10 cellular contexts compared by ENCODE assay signal in genomic region chr21:39153373-39153772, GRCh38. TPM values are rescaled to one million over a fixed set of nuclear protein-coding genes. Genes with fewer than 3 reads are reported as not detected.
A peak's percentile ranks its signal among the peaks of the same experiment; 100 is the strongest.
DNase-seq lines count a peak whose midpoint lies in the region; ATAC-seq and TF ChIP-seq lines count a peak whose summit lies in the region.
"Had no signal": no experiment of that assay in that cellular context is flagged by ENCODE, and none has a peak within 500 bp of the region (broad histone marks: within the 10 kb centered on the region; RNA-seq: fewer than 3 reads in every experiment).

No MANE protein-coding gene starts in this region.

- H3K4me1 ChIP-seq in OCI-LY1 (ENCODE audit: insufficient read depth, low read length, severe bottlenecking), result no peaks in the 10 kb centered on the region
- H3K4me1 ChIP-seq in esophagus muscularis mucosa, result no peaks in the 10 kb centered on the region
- no peaks in the 10 kb centered on the region for H3K4me1 ChIP-seq in smooth muscle cell (ENCODE audit: low read depth)
- H3K4me1 ChIP-seq: BLaER1 had no signal

- no peaks in the 10 kb centered on the region; the same call in 1 of the 2 replicates for H3K36me3 ChIP-seq in OCI-LY1 (ENCODE audit: insufficient read depth, low read length)
- H3K36me3 ChIP-seq in esophagus muscularis mucosa, result no peaks in the 10 kb centered on the region
- H3K36me3 ChIP-seq in smooth muscle cell (ENCODE audit: low read depth), result no peaks in the 10 kb centered on the region
- H3K36me3 ChIP-seq: BLaER1 had no signal

- H3K9ac ChIP-seq in OCI-LY1 (ENCODE audit: low read length), result no peak overlapping the region
- H3K9ac ChIP-seq in smooth muscle cell (ENCODE audit: low read depth), result no peak overlapping the region
- H3K9ac ChIP-seq: BLaER1 had no signal

- no peaks in the 10 kb centered on the region for H3F3A ChIP-seq in OCI-LY1 (ENCODE audit: insufficient read depth, low read length)
- H3F3A ChIP-seq in smooth muscle cell (ENCODE audit: low read depth), result no peaks in the 10 kb centered on the region

- peaks cover 16% of the 10 kb centered on the region for H3K27me3 ChIP-seq in OCI-LY1 (ENCODE audit: insufficient read depth, low read length)
- H3K27me3 ChIP-seq in esophagus muscularis mucosa, result no peaks in the 10 kb centered on the region
- H3K27me3 ChIP-seq in smooth muscle cell (ENCODE audit: low read depth), result no peaks in the 10 kb centered on the region
- H3K27me3 ChIP-seq: BLaER1 had no signal

- no peak overlapping the region for H3K27ac ChIP-seq in OCI-LY1 (ENCODE audit: low read depth, low read length, poor library complexity, severe bottlenecking)
- H3K27ac ChIP-seq in esophagus muscularis mucosa (replicated peaks in 1 of 4), result no peak overlapping the region
- H3K27ac ChIP-seq in smooth muscle cell (ENCODE audit: low read depth), result no peak overlapping the region
- H3K27ac ChIP-seq: BLaER1 had no signal

- H3K79me2 ChIP-seq in OCI-LY1 (ENCODE audit: insufficient read depth, low read length), result no peaks in the 10 kb centered on the region
- no peaks in the 10 kb centered on the region for H3K79me2 ChIP-seq in smooth muscle cell (ENCODE audit: low read depth)

- no peaks in the 10 kb centered on the region for H3K9me2 ChIP-seq in OCI-LY1 (ENCODE audit: low read depth, low read length)

- intact Hi-C loops in esophagus muscularis mucosa (cut with DNase I), result no loop called here

- H3K9me3 ChIP-seq in OCI-LY1 (ENCODE audit: low read length), result no peaks in the 10 kb centered on the region
- H3K9me3 ChIP-seq in esophagus muscularis mucosa, result no peaks in the 10 kb centered on the region
- no peaks in the 10 kb centered on the region for H3K9me3 ChIP-seq in smooth muscle cell (replicated peaks; ENCODE audit: low read depth)

- 96% methylated on average over 2 of the region's 2 CpGs for WGBS in esophagus muscularis mucosa
- WGBS in smooth muscle cell (ENCODE audit: low lambda C conversion rate), result 96% methylated on average over 2 of the region's 2 CpGs

- TF ChIP-seq POLR2A in esophagus muscularis mucosa (IDR thresholded peaks at IDR 0.05; ENCODE audit: low read depth), result no peak

- no peak overlapping the region for H2AFZ ChIP-seq in OCI-LY1 (ENCODE audit: low read length)
- no peak overlapping the region for H2AFZ ChIP-seq in smooth muscle cell (ENCODE audit: low read depth)

- H3K4me2 ChIP-seq in OCI-LY1 (ENCODE audit: low read length), result no peak overlapping the region
- no peak overlapping the region for H3K4me2 ChIP-seq in smooth muscle cell
- H3K4me2 ChIP-seq: BLaER1 had no signal

- no peak for TF ChIP-seq EP300 in esophagus muscularis mucosa (IDR thresholded peaks at IDR 0.05)

- ATAC-seq in HG02588 (IDR thresholded peaks at IDR 0.05; ENCODE audit: unreplicated experiment), result no peak
- no peak for ATAC-seq in GM21423 (IDR thresholded peaks at IDR 0.05; ENCODE audit: unreplicated experiment)

- TF ChIP-seq CTCF in OCI-LY1 (IDR thresholded peaks at IDR 0.05; ENCODE audit: low read length) (peak; percentile 32; the same call in 1 of the 2 replicates), esophagus muscularis mucosa (IDR thresholded peaks at IDR 0.05) (peak in 2 of 3 experiments; percentile 15 to 28), smooth muscle cell (IDR thresholded peaks at IDR 0.05; ENCODE audit: borderline replicate concordance, insufficient read depth, poor library complexity, severe bottlenecking) (peak; percentile 36)

- H3K4me3 ChIP-seq in OCI-LY1 (ENCODE audit: low read depth, low read length, poor library complexity, severe bottlenecking) (no peak overlapping the region), esophagus muscularis mucosa (no peak overlapping the region), smooth muscle cell (no peak overlapping the region)
- H3K4me3 ChIP-seq: BLaER1 had no signal

- DNase-seq in NCI-H524 (lab: John Stamatoyannopoulos, UW) (peak; percentile 17 to 60), NCI-H524 treated with DMSO at 0.1 percent for 48 hours (lab: John Stamatoyannopoulos, UW) (no peak), esophagus muscularis mucosa (ENCODE audit: extremely low spot score) (peak; percentile 90), smooth muscle cell (lab: John Stamatoyannopoulos, UW; ENCODE audit: unreplicated experiment) (no peak)
- DNase-seq in stimulated activated CD4-positive, alpha-beta T cell treated with anti-CD3 and anti-CD28 coated beads, Interleukin-12 subunit alpha, Interleukin-12 subunit beta, amount 100 ng/mL, for 4 hours, result no peak
- DNase-seq: activated naive CD4-positive, alpha-beta T cell treated with anti-CD3 and anti-CD28 coated beads for 36 hours had no signal

- H4K20me1 ChIP-seq in OCI-LY1 (ENCODE audit: insufficient read depth, low read length) (no peaks in the 10 kb centered on the region), smooth muscle cell (ENCODE audit: low read depth) (no peaks in the 10 kb centered on the region)
- H4K20me1 ChIP-seq: BLaER1 had no signal

RNA-seq across cellular contexts. Expression of gene PSMG1, which starts 29.9 kb away (rescaled TPM):
- total RNA-seq in esophagus muscularis mucosa, result 10 to 100 TPM; 23.5 to 32.8 (median 25.1) TPM
- 39.9 and 55.2 TPM in 2 replicates for total RNA-seq in smooth muscle cell
- 60.7 and 62.8 TPM in 2 replicates for polyA plus RNA-seq in smooth muscle cell

Comparison
In these comparisons a context has a peak if more than half of its experiments do, and no peak if none do; other contexts are left out.
1. DNase-seq: peak in NCI-H524 (2 of 2) and esophagus muscularis mucosa (single experiment); none in NCI-H524 treated with DMSO at 0.1 percent for 48 hours (single experiment), smooth muscle cell (single experiment) and stimulated activated CD4-positive, alpha-beta T cell treated with anti-CD3 and anti-CD28 coated beads, Interleukin-12 subunit alpha, Interleukin-12 subunit beta, amount 100 ng/mL, for 4 hours (single experiment).
2. Peak in every context shown above with its lines, with median percentiles within 50 percentile points of each other: CTCF ChIP-seq.